7 cellular contexts compared by ENCODE assay signal in genomic region chr5:108148715-108149139, GRCh38.
DNase-seq lines count a peak whose midpoint lies in the region; ATAC-seq and TF ChIP-seq lines count a peak whose summit lies in the region.

No MANE protein-coding gene starts in this region.

- no peaks in the 10 kb centered on the region for H3K79me2 ChIP-seq in GM23338 (replicated peaks; ENCODE audit: insufficient read depth)

- H3K4me1 Mint-ChIP-seq in GM23338 (no peaks in the 10 kb centered on the region), endothelial cell (ENCODE audit: unreplicated experiment) (peaks cover 3% of the 10 kb centered on the region)

- no peaks in the 10 kb centered on the region for H3K9me2 ChIP-seq in GM23338 (ENCODE audit: insufficient read depth)

- H3K36me3 Mint-ChIP-seq in GM23338 (ENCODE audit: low read depth) (no peaks in the 10 kb centered on the region), endothelial cell (ENCODE audit: low read depth, unreplicated experiment) (no peaks in the 10 kb centered on the region)

- H3K4me2 ChIP-seq in GM23338 = no peak overlapping the region

- no peak overlapping the region for H3K27ac ChIP-seq in GM23338 (ENCODE audit: low read depth)

- DNase-seq in GM23338 (ENCODE audit: low spot score) (peak; percentile 55), NAMALWA (ENCODE audit: low spot score) (peak; percentile 50), endothelial cell (ENCODE audit: low spot score) (peak; percentile 7), skeletal muscle cell (ENCODE audit: low read depth) (peak; percentile 2), SW 1271 (lab: John Stamatoyannopoulos, UW) (no peak), NCI-H187 (lab: John Stamatoyannopoulos, UW) (no peak)

- H3F3A ChIP-seq in GM23338 (replicated peaks; ENCODE audit: low read depth) = no peaks in the 10 kb centered on the region

- peak; percentile 53; the same call in 2 of the 3 replicates for TF ChIP-seq CTCF in GM12872 (IDR thresholded peaks at IDR 0.05; ENCODE audit: insufficient read depth, low read depth, low read length)
- TF ChIP-seq CTCF in GM23338 (conservative IDR thresholded peaks at IDR 0.05; ENCODE audit: low read depth in 2 of 2) = peak; percentile 65 to 72
- peak; percentile 75 for TF ChIP-seq CTCF in endothelial cell (IDR thresholded peaks at IDR 0.05; ENCODE audit: unreplicated experiment)

- H2AFZ ChIP-seq in GM23338 = no peak overlapping the region

- H3K4me1 ChIP-seq in GM23338 (ENCODE audit: insufficient read depth) = no peaks in the 10 kb centered on the region

- H3K27me3 Mint-ChIP-seq in GM23338 (ENCODE audit: insufficient read depth, low read depth, poor library complexity) (no peaks in the 10 kb centered on the region), endothelial cell (ENCODE audit: unreplicated experiment) (peaks cover 2% of the 10 kb centered on the region)

- peak; percentile 64 for ATAC-seq in GM23338

- H3K27ac Mint-ChIP-seq in GM23338 = no peak overlapping the region
- H3K27ac Mint-ChIP-seq in endothelial cell (ENCODE audit: unreplicated experiment) = no peak overlapping the region

- no peaks in the 10 kb centered on the region for H4K20me1 ChIP-seq in GM23338 (replicated peaks; ENCODE audit: insufficient read depth)

- H3K4me3 Mint-ChIP-seq in GM23338 (no peak overlapping the region), endothelial cell (ENCODE audit: unreplicated experiment) (no peak overlapping the region)

- H3K9me3 Mint-ChIP-seq in GM23338 (no peaks in the 10 kb centered on the region; the same call in 2 of the 3 replicates), endothelial cell (ENCODE audit: unreplicated experiment) (no peaks in the 10 kb centered on the region)

- H3K36me3 ChIP-seq in GM23338 (ENCODE audit: insufficient read depth) = no peaks in the 10 kb centered on the region

- no peak overlapping the region for H3K4me3 ChIP-seq in GM23338
- no peak overlapping the region for H3K4me3 ChIP-seq in skeletal muscle cell (ENCODE audit: low read depth, low read length)

- H3K27me3 ChIP-seq in GM23338 (ENCODE audit: insufficient read depth) = no peaks in the 10 kb centered on the region

TF ChIP-seq in GM23338, 12 proteins besides CTCF, POLR2A, EP300 and RAD21:
- no peak for TF ChIP-seq POLR2AphosphoS5 (IDR thresholded peaks at IDR 0.05; ENCODE audit: low read depth)
- TF ChIP-seq ZNF331 (CRISPR knock-in tag; IDR thresholded peaks at IDR 0.05; ENCODE audit: low read depth) = no peak
- TF ChIP-seq EZH2 (IDR thresholded peaks at IDR 0.05; ENCODE audit: low read depth, unreplicated experiment) = no peak
- TF ChIP-seq STAT1 (IDR thresholded peaks at IDR 0.05; ENCODE audit: unreplicated experiment) = no peak
- no peak for TF ChIP-seq JUNB (IDR thresholded peaks at IDR 0.05; ENCODE audit: unreplicated experiment)
- TF ChIP-seq REST (IDR thresholded peaks at IDR 0.05; ENCODE audit: unreplicated experiment) = no peak
- TF ChIP-seq ZNF114 (CRISPR knock-in tag; IDR thresholded peaks at IDR 0.05) = no peak
- no peak for TF ChIP-seq ETS1 (IDR thresholded peaks at IDR 0.05)
- TF ChIP-seq NANOG (IDR thresholded peaks at IDR 0.05; ENCODE audit: borderline replicate concordance) = no peak
- no peak for TF ChIP-seq CREB1 (CRISPR knock-in tag; IDR thresholded peaks at IDR 0.05; ENCODE audit: low read depth)
- TF ChIP-seq, protein P1, sequence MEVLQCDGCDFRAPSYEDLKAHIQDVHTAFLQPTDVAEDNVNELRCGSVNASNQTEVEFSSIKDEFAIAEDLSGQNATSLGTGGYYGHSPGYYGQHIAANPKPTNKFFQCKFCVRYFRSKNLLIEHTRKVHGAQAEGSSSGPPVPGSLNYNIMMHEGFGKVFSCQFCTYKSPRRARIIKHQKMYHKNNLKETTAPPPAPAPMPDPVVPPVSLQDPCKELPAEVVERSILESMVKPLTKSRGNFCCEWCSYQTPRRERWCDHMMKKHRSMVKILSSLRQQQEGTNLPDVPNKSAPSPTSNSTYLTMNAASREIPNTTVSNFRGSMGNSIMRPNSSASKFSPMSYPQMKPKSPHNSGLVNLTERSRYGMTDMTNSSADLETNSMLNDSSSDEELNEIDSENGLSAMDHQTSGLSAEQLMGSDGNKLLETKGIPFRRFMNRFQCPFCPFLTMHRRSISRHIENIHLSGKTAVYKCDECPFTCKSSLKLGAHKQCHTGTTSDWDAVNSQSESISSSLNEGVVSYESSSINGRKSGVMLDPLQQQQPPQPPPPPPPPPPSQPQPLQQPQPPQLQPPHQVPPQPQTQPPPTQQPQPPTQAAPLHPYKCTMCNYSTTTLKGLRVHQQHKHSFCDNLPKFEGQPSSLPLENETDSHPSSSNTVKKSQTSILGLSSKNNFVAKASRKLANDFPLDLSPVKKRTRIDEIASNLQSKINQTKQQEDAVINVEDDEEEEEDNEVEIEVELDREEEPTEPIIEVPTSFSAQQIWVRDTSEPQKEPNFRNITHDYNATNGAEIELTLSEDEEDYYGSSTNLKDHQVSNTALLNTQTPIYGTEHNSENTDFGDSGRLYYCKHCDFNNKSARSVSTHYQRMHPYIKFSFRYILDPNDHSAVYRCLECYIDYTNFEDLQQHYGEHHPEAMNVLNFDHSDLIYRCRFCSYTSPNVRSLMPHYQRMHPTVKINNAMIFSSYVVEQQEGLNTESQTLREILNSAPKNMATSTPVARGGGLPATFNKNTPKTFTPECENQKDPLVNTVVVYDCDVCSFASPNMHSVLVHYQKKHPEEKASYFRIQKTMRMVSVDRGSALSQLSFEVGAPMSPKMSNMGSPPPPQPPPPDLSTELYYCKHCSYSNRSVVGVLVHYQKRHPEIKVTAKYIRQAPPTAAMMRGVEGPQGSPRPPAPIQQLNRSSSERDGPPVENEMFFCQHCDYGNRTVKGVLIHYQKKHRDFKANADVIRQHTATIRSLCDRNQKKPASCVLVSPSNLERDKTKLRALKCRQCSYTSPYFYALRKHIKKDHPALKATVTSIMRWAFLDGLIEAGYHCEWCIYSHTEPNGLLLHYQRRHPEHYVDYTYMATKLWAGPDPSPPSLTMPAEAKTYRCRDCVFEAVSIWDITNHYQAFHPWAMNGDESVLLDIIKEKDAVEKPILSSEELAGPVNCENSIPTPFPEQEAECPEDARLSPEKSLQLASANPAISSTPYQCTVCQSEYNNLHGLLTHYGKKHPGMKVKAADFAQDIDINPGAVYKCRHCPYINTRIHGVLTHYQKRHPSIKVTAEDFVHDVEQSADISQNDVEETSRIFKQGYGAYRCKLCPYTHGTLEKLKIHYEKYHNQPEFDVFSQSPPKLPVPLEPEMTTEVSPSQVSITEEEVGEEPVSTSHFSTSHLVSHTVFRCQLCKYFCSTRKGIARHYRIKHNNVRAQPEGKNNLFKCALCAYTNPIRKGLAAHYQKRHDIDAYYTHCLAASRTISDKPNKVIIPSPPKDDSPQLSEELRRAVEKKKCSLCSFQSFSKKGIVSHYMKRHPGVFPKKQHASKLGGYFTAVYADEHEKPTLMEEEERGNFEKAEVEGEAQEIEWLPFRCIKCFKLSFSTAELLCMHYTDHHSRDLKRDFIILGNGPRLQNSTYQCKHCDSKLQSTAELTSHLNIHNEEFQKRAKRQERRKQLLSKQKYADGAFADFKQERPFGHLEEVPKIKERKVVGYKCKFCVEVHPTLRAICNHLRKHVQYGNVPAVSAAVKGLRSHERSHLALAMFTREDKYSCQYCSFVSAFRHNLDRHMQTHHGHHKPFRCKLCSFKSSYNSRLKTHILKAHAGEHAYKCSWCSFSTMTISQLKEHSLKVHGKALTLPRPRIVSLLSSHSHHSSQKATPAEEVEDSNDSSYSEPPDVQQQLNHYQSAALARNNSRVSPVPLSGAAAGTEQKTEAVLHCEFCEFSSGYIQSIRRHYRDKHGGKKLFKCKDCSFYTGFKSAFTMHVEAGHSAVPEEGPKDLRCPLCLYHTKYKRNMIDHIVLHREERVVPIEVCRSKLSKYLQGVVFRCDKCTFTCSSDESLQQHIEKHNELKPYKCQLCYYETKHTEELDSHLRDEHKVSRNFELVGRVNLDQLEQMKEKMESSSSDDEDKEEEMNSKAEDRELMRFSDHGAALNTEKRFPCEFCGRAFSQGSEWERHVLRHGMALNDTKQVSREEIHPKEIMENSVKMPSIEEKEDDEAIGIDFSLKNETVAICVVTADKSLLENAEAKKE (CRISPR knock-in tag; IDR thresholded peaks at IDR 0.05) = no peak
- TF ChIP-seq EZH2phosphoT487 (IDR thresholded peaks at IDR 0.05; ENCODE audit: unreplicated experiment) = no peak
TF ChIP-seq in GM23338: peak in this region for 0.

Comparison
In these comparisons a context has a peak if more than half of its experiments do, and no peak if none do; other contexts are left out.
1. DNase-seq: peak in GM23338 (single experiment), NAMALWA (single experiment), endothelial cell (single experiment) and skeletal muscle cell (single experiment); none in SW 1271 (0 of 2) and NCI-H187 (0 of 2).
2. Peak in every context shown above with its lines, with median percentiles within 50 percentile points of each other: CTCF ChIP-seq.